ENCODE assay signal across 34 cellular contexts in the genomic region with DNA sequence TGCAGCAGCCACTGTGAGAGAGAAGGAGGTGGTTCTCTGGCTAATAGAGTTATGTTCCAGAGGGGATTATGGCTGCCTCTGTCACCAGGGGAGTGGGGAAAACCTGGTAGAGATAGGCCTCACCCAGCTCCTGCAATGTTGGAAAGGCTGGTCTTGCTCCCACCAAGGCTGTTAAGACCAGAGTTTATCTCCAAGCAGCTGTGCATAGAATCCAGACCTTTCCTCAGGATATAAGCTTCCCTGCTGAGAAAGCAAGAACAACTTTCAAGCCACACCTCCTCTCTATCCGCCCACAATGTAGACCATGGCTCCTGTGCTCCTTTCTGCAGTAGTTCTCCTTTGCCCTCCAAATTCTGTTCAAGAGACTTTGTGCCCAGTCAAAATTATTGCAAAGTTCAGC.
"Had no signal": no experiment of that assay in that cellular context is flagged by ENCODE, and none has a peak within 500 bp of the region (broad histone marks: within the 10 kb centered on the region; RNA-seq: fewer than 3 reads in every experiment).

No MANE protein-coding gene starts in this region.

- DNase-seq: Kasumi-1, MG63, MM.1S, MV-4-11, NCI-H1048, NCI-H1092, NCI-H1092 treated with DMSO at 0.1 percent for 48 hours, NCI-H1105, NCI-H1105 treated with DMSO at 0.1 percent for 48 hours, NCI-H1417, NCI-H1417 treated with DMSO at 0.1 percent for 48 hours, NCI-H1436, NCI-H1436 treated with DMSO at 0.1 percent for 48 hours, NCI-H146, NCI-H1694, NCI-H1694 treated with DMSO at 0.1 percent for 48 hours, NCI-H187, NCI-H187 treated with DMSO at 0.1 percent for 48 hours, NCI-H1930, NCI-H2029, NCI-H2029 treated with DMSO at 0.1 percent for 48 hours, NCI-H2081, NCI-H2081 treated with DMSO at 0.1 percent for 48 hours, NCI-H2107, NCI-H2171, NCI-H2171 treated with DMSO at 0.1 percent for 48 hours, NCI-H2227 treated with DMSO at 0.1 percent for 48 hours, NCI-H226, NCI-H345, NCI-H446, NCI-H446 treated with DMSO at 0.1 percent for 48 hours, NCI-H510A, NCI-H510A treated with DMSO at 0.1 percent for 48 hours, NCI-H524 treated with DMSO at 0.1 percent for 48 hours had no signal

- H3K9me3 ChIP-seq: MG63 had no signal

- H3K36me3 ChIP-seq: MG63 had no signal

- H3K4me3 ChIP-seq: MG63 had no signal

- H3K27me3 ChIP-seq: MG63 had no signal
